1 cellular context compared by ENCODE assay signal in the genomic region with DNA sequence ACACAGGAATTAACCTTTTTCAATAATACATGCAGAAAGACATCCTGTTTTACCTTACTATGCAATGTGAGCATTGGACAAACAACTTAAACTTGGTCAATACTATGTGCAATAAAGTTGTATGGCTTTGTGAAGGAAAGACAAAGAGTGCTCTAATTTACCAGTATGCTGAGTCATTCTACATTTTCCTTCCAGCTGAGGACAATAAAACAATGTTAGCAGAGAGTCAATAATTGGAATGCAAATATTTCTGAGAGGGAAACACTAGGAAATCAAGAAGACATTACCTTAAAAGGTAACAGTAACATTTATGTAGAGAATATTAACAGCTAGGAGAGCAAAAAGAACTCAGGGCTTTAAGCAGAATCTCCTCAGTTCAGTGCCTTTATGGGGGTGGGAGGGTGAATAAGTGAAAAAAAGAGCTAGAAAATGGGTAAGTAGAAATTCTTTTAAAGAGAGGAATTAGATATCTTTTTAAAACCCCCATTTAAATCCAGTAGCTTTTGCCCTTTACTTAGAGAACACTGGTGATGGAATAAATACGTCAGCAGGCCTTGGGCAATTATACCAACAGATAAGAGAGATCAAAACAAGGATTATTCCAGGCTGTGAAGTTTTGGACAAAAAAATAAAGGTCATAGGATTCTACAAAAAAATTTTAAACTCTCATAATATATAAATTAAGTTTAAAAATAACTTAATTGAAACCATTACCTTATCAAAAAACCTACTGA.
TF ChIP-seq lines count a peak whose summit lies in the region.

No MANE protein-coding gene starts in this region.

TF ChIP-seq in endothelial cell of umbilical vein, 7 proteins besides CTCF, POLR2A, EP300 and RAD21:
- TF ChIP-seq FOS (IDR thresholded peaks at IDR 0.05; ENCODE audit: borderline replicate concordance, insufficient read depth, low read length) = peak; percentile 55
- no peak for TF ChIP-seq GATA2 (IDR thresholded peaks at IDR 0.05; ENCODE audit: insufficient read depth, insufficient read length, low read depth, low read length)
- peak; percentile 58 for TF ChIP-seq JUN (IDR thresholded peaks at IDR 0.05; ENCODE audit: borderline replicate concordance, insufficient read depth, insufficient read length, low read depth)
- TF ChIP-seq POLR2AphosphoS5 (IDR thresholded peaks at IDR 0.05; ENCODE audit: insufficient read depth, low read depth, low read length) = no peak
- no peak for TF ChIP-seq MYC (IDR thresholded peaks at IDR 0.05; ENCODE audit: low read depth, low read length)
